In genomic region chr11:110125632-110126031, GRCh38 we compare ENCODE assay signal across 1 cellular context.
TF ChIP-seq lines count a peak whose summit lies in the region.

No MANE protein-coding gene starts in this region.

TF ChIP-seq in HepG2, 621 proteins besides CTCF, POLR2A, EP300 and RAD21 (continued from another document):
- no peak for TF ChIP-seq DDIT3 (CRISPR knock-in tag; IDR thresholded peaks at IDR 0.05)
- no peak for TF ChIP-seq LCORL (IDR thresholded peaks at IDR 0.05)
- no peak for TF ChIP-seq LCORL (CRISPR knock-in tag; IDR thresholded peaks at IDR 0.05)
- peak; percentile 42; the same call in 1 of the 2 replicates for TF ChIP-seq HNF4A (CRISPR knock-in tag; IDR thresholded peaks at IDR 0.05)
- TF ChIP-seq CENPT (CRISPR knock-in tag; IDR thresholded peaks at IDR 0.05; ENCODE audit: low read depth): no peak
- no peak for TF ChIP-seq ZNF24 (IDR thresholded peaks at IDR 0.05)
- no peak for TF ChIP-seq NFYC (CRISPR knock-in tag; IDR thresholded peaks at IDR 0.05)
- TF ChIP-seq ZMYM4 (CRISPR knock-in tag; IDR thresholded peaks at IDR 0.05): 0 out of 2 replicates have a peak, but pooled peaks have one; percentile 21
- no peak for TF ChIP-seq ZNF383 (CRISPR knock-in tag; IDR thresholded peaks at IDR 0.05; ENCODE audit: borderline replicate concordance)
- no peak for TF ChIP-seq HHEX (CRISPR knock-in tag; IDR thresholded peaks at IDR 0.05)
- no peak for TF ChIP-seq DMTF1 (CRISPR knock-in tag; IDR thresholded peaks at IDR 0.05)
- TF ChIP-seq MTF2 (CRISPR knock-in tag; IDR thresholded peaks at IDR 0.05; ENCODE audit: borderline replicate concordance): no peak
- no peak for TF ChIP-seq SIX1 (CRISPR knock-in tag; IDR thresholded peaks at IDR 0.05; ENCODE audit: borderline replicate concordance)
- no peak for TF ChIP-seq KLF12 (CRISPR knock-in tag; IDR thresholded peaks at IDR 0.05; ENCODE audit: borderline replicate concordance)
- no peak for TF ChIP-seq SCMH1 (CRISPR knock-in tag; IDR thresholded peaks at IDR 0.05; ENCODE audit: borderline replicate concordance)
- no peak for TF ChIP-seq SNRNP70 (IDR thresholded peaks at IDR 0.05; ENCODE audit: low read depth, low read length)
- no peak for TF ChIP-seq NBN (conservative IDR thresholded peaks at IDR 0.05)
- TF ChIP-seq RNF219 (CRISPR knock-in tag; IDR thresholded peaks at IDR 0.05): no peak
- no peak for TF ChIP-seq ZNF569 (CRISPR knock-in tag; IDR thresholded peaks at IDR 0.05; ENCODE audit: borderline replicate concordance)
- no peak for TF ChIP-seq ZSCAN30 (CRISPR knock-in tag; IDR thresholded peaks at IDR 0.05)
- TF ChIP-seq HOMEZ (CRISPR knock-in tag; IDR thresholded peaks at IDR 0.05; ENCODE audit: low read depth): peak; percentile 27; the same call in 1 of the 2 replicates
- TF ChIP-seq ZNF331 (CRISPR knock-in tag; IDR thresholded peaks at IDR 0.05): no peak
- no peak for TF ChIP-seq KLF11 (CRISPR knock-in tag; IDR thresholded peaks at IDR 0.05)
- TF ChIP-seq MAFF (IDR thresholded peaks at IDR 0.05; ENCODE audit: low read depth, low read length): peak; percentile 79
- no peak for TF ChIP-seq ZBTB4 (CRISPR knock-in tag; IDR thresholded peaks at IDR 0.05; ENCODE audit: borderline replicate concordance)
- no peak for TF ChIP-seq ZNF274 (CRISPR knock-in tag; IDR thresholded peaks at IDR 0.05)
- no peak for TF ChIP-seq TEF (CRISPR knock-in tag; IDR thresholded peaks at IDR 0.05)
- peak; percentile 93 for TF ChIP-seq ZBTB33 (CRISPR knock-in tag; IDR thresholded peaks at IDR 0.05)
- peak; percentile 19 for TF ChIP-seq TEAD3 (CRISPR knock-in tag; optimal IDR thresholded peaks at IDR 0.05; ENCODE audit: borderline replicate concordance)
- no peak for TF ChIP-seq ZNF367 (CRISPR knock-in tag; IDR thresholded peaks at IDR 0.05; ENCODE audit: borderline replicate concordance)
- TF ChIP-seq ZBTB49 (CRISPR knock-in tag; IDR thresholded peaks at IDR 0.05; ENCODE audit: borderline replicate concordance): no peak
- no peak for TF ChIP-seq FUBP1 (CRISPR knock-in tag; IDR thresholded peaks at IDR 0.05; ENCODE audit: borderline replicate concordance)
- no peak for TF ChIP-seq ZBTB2 (CRISPR knock-in tag; IDR thresholded peaks at IDR 0.05; ENCODE audit: low read depth)
- TF ChIP-seq ZNF660 (CRISPR knock-in tag; IDR thresholded peaks at IDR 0.05; ENCODE audit: borderline replicate concordance, low read depth): no peak
- TF ChIP-seq ZNF672 (CRISPR knock-in tag; IDR thresholded peaks at IDR 0.05): no peak
- peak; percentile 27; the same call in 1 of the 2 replicates for TF ChIP-seq NFE2L2 (IDR thresholded peaks at IDR 0.05; ENCODE audit: low read length)
- TF ChIP-seq MAFK (conservative IDR thresholded peaks at IDR 0.05 in 1 of 2, IDR thresholded peaks at IDR 0.05 in 1 of 2; ENCODE audit: low read length in 2 of 2): peak; percentile 73 to 78
- no peak for TF ChIP-seq HOXA3 (CRISPR knock-in tag; IDR thresholded peaks at IDR 0.05)
- no peak for TF ChIP-seq NKX3-1 (CRISPR knock-in tag; IDR thresholded peaks at IDR 0.05)
- TF ChIP-seq FOSL2 (CRISPR knock-in tag; IDR thresholded peaks at IDR 0.05): 0 out of 2 replicates have a peak, but pooled peaks have one; percentile 19
